In genomic region chr4:184695178-184695896, GRCh38 we compare ENCODE assay signal across 24 cellular contexts. TPM values are rescaled to one million over a fixed set of nuclear protein-coding genes. Genes with fewer than 3 reads are reported as not detected.
DNase-seq lines count a peak whose midpoint lies in the region; ATAC-seq and TF ChIP-seq lines count a peak whose summit lies in the region.
"Had no signal": no experiment of that assay in that cellular context is flagged by ENCODE, and none has a peak within 500 bp of the region (broad histone marks: within the 10 kb centered on the region; RNA-seq: fewer than 3 reads in every experiment).

No MANE protein-coding gene starts in this region.

- H3K4me1 ChIP-seq in breast epithelium (no peaks in the 10 kb centered on the region), right atrium auricular region (peaks cover 0 to 4% of the 10 kb centered on the region in 2 donors)
- H3K4me1 ChIP-seq: uterus had no signal

- H3K9me3 ChIP-seq in breast epithelium, result no peaks in the 10 kb centered on the region
- H3K9me3 ChIP-seq in right atrium auricular region, result no peaks in the 10 kb centered on the region
- H3K9me3 ChIP-seq in T-helper 17 cell (ENCODE audit: control insufficient read depth, low read length, poor library complexity, severe bottlenecking), result no peaks in the 10 kb centered on the region
- H3K9me3 ChIP-seq: uterus had no signal

- POLR2A ChIA-PET in MCF 10A (lab: Yijun Ruan, JAX), result interaction anchor here (0.5 to 2.7 kb wide), 10 partner anchors 10 to 119 kb away, joined by 3 to 15 read pairs (median 5); partner anchors contain the start of genes CASP3, CENPU and PRIMPOL

- no peak for TF ChIP-seq POLR2A in breast epithelium (IDR thresholded peaks at IDR 0.05)

- H3K36me3 ChIP-seq in breast epithelium, result no peaks in the 10 kb centered on the region
- H3K36me3 ChIP-seq in right atrium auricular region, result no peaks in the 10 kb centered on the region
- H3K36me3 ChIP-seq: uterus had no signal

- peak overlapping the region; percentile 61 for H3K27ac Mint-ChIP-seq in MCF 10A (ENCODE audit: low read depth, unreplicated experiment)
- no peak overlapping the region for H3K27ac Mint-ChIP-seq in T-helper 17 cell
- H3K27ac Mint-ChIP-seq: activated naive CD4-positive, alpha-beta T cell treated with anti-CD3 and anti-CD28 coated beads for 36 hours; IgD-negative memory B cell had no signal

- H3K4me3 Mint-ChIP-seq in MCF 10A (ENCODE audit: unreplicated experiment) (no peak overlapping the region), T-helper 17 cell (no peak overlapping the region)
- H3K4me3 Mint-ChIP-seq: activated naive CD4-positive, alpha-beta T cell treated with anti-CD3 and anti-CD28 coated beads for 36 hours; CD4-positive, CD25-positive, alpha-beta regulatory T cell; effector memory CD8-positive, alpha-beta T cell; IgD-negative memory B cell had no signal

- H3K27me3 ChIP-seq in breast epithelium, result no peaks in the 10 kb centered on the region
- no peaks in the 10 kb centered on the region for H3K27me3 ChIP-seq in right atrium auricular region
- H3K27me3 ChIP-seq: uterus had no signal

- intact Hi-C loops in MCF 10A (cut with micrococcal nuclease), result no loop called here
- intact Hi-C loops in breast epithelium (cut with DNase I; ENCODE audit: low total_unique reads), result no loop called here

- H3K27ac ChIP-seq in breast epithelium, result no peak overlapping the region
- H3K27ac ChIP-seq in right atrium auricular region, result peak overlapping the region; percentile 27 to 80
- H3K27ac ChIP-seq: HL-60, uterus had no signal

- TSS peak; percentile 43 for BruUV-seq in MCF 10A (replicated peaks; lab: Mats Ljungman, UMichigan)

- CTCF ChIA-PET in MCF 10A (lab: Yijun Ruan, JAX), result interaction anchor here (0.6 kb wide), 1 partner anchor 241 kb away, joined by 3 read pairs; no protein-coding TSS in a partner anchor

- no peaks in the 10 kb centered on the region for H3K27me3 Mint-ChIP-seq in MCF 10A (ENCODE audit: insufficient read depth, unreplicated experiment)
- H3K27me3 Mint-ChIP-seq in T-helper 17 cell, result no peaks in the 10 kb centered on the region
- H3K27me3 Mint-ChIP-seq: CD4-positive, CD25-positive, alpha-beta regulatory T cell; effector memory CD8-positive, alpha-beta T cell; IgD-negative memory B cell had no signal

- H3K4me1 Mint-ChIP-seq in MCF 10A (ENCODE audit: insufficient read depth, unreplicated experiment), result peaks cover 10% of the 10 kb centered on the region
- H3K4me1 Mint-ChIP-seq in T-helper 17 cell, result peaks cover 2% of the 10 kb centered on the region
- H3K4me1 Mint-ChIP-seq: IgD-negative memory B cell had no signal

- DNase-seq in MCF 10A (ENCODE audit: unreplicated experiment) (peak; percentile 26), breast epithelium (ENCODE audit: low spot score in 2 of 2) (no peak), epithelial cell of esophagus (ENCODE audit: low read depth) (peak; percentile 92), right atrium auricular region (ENCODE audit: low spot score) (no peak), DMS79 (lab: John Stamatoyannopoulos, UW) (no peak), T-helper 17 cell (no peak), NCI-H446 (lab: John Stamatoyannopoulos, UW) (no peak), NCI-H774 (lab: John Stamatoyannopoulos, UW) (no peak)
- DNase-seq: activated CD4-positive, alpha-beta T cell treated with anti-CD3 and anti-CD28 coated beads for 48 hours; activated naive CD4-positive, alpha-beta T cell treated with anti-CD3 and anti-CD28 coated beads for 36 hours; activated T-cell treated with anti-CD3 and anti-CD28 coated beads, Interleukin-2, amount 50 U/mL, for 1 hour; aorta; CD4-positive, CD25-positive, alpha-beta regulatory T cell; DMS53; effector memory CD8-positive, alpha-beta T cell; HCEC 1CT; kidney glomerular epithelial cell; NCI-H187; NK-92 treated with Interleukin-12 subunit alpha and Interleukin-12 subunit beta, amount 100 ng/mL, for 24 hours; stimulated activated CD4-positive, alpha-beta T cell treated with anti-CD3 and anti-CD28 coated beads, Interleukin-4, amount 100 ng/mL, for 24 hours; uterus had no signal

- no peak overlapping the region for H3K4me3 ChIP-seq in breast epithelium
- H3K4me3 ChIP-seq in epithelial cell of esophagus (ENCODE audit: low read length), result no peak overlapping the region
- H3K4me3 ChIP-seq in right atrium auricular region, result no peak overlapping the region
- H3K4me3 ChIP-seq: skin epidermis, uterus had no signal

- TF ChIP-seq CTCF in MCF 10A (IDR thresholded peaks at IDR 0.05; ENCODE audit: unreplicated experiment) (no peak), breast epithelium (IDR thresholded peaks at IDR 0.05) (no peak), epithelial cell of esophagus (IDR thresholded peaks at IDR 0.05; ENCODE audit: insufficient read depth, low read depth, low read length, missing control alignments) (no peak), right atrium auricular region (IDR thresholded peaks at IDR 0.05) (no peak)

- H3K9me3 Mint-ChIP-seq in MCF 10A (ENCODE audit: unreplicated experiment), result no peaks in the 10 kb centered on the region
- H3K9me3 Mint-ChIP-seq: activated naive CD4-positive, alpha-beta T cell treated with anti-CD3 and anti-CD28 coated beads for 36 hours; CD4-positive, CD25-positive, alpha-beta regulatory T cell; effector memory CD8-positive, alpha-beta T cell; IgD-negative memory B cell had no signal

- peaks cover 58% of the 10 kb centered on the region for H3K36me3 Mint-ChIP-seq in MCF 10A (ENCODE audit: insufficient read depth, unreplicated experiment)
- no peaks in the 10 kb centered on the region for H3K36me3 Mint-ChIP-seq in T-helper 17 cell (ENCODE audit: low read depth)

- no peak for ATAC-seq in T-helper 17 cell
- ATAC-seq: effector memory CD8-positive, alpha-beta T cell had no signal

RNA-seq across cellular contexts. Expression of gene CENPU, which starts 38.6 kb away (rescaled TPM):
- total RNA-seq in MCF 10A (2022) (8.3 and 22.3 TPM in 2 replicates), breast epithelium (1 to 10 TPM; 2.2 to 4.3 (median 2.6) TPM), right atrium auricular region (1 to 10 TPM in 1 of 2 donors, under 1 TPM in 1; 0.85 to 1.1 TPM), T-helper 17 cell (10 to 100 TPM in 1 of 2 donors, 1 to 10 TPM in 1; 5.4 to 10.4 TPM)

RNA-seq across cellular contexts. Expression of gene PRIMPOL, which starts 45.8 kb away (rescaled TPM):
- total RNA-seq in MCF 10A (2022) (19.2 and 20.7 TPM in 2 replicates), breast epithelium (10 to 100 TPM; 15.4 to 25.2 (median 15.7) TPM), right atrium auricular region (10 to 100 TPM in 1 of 2 donors, 1 to 10 TPM in 1; 7.1 to 15.2 TPM), T-helper 17 cell (1 to 10 TPM; 5.9 to 9.5 TPM)

RNA-seq across cellular contexts. Expression of gene CASP3, which starts 46.1 kb away (rescaled TPM):
- 27.4 and 28.6 TPM in 2 replicates for total RNA-seq in MCF 10A (2022)
- total RNA-seq in breast epithelium, result 10 to 100 TPM; 16.4 to 20.9 (median 16.6) TPM
- total RNA-seq in right atrium auricular region, result 10 to 100 TPM; 10.3 to 12.1 TPM
- total RNA-seq in T-helper 17 cell, result 10 to 100 TPM in 1 of 2 donors, 1 to 10 TPM in 1; 8.6 to 18.5 TPM

Comparison
In these comparisons a context has a peak if more than half of its experiments do, and no peak if none do; other contexts are left out.
1. DNase-seq: peak in MCF 10A (single experiment) and epithelial cell of esophagus (single experiment); none in breast epithelium (0 of 2), right atrium auricular region (single experiment), DMS79 (single experiment), T-helper 17 cell (0 of 3), NCI-H446 (0 of 2) and NCI-H774 (single experiment).
2. H3K27ac ChIP-seq: peak in right atrium auricular region (2 of 2); none in breast epithelium (0 of 2).